10 cellular contexts compared by ENCODE assay signal in genomic region chr1:207815466-207815865, GRCh38.
DNase-seq lines count a peak whose midpoint lies in the region; ATAC-seq and TF ChIP-seq lines count a peak whose summit lies in the region.
"Had no signal": no experiment of that assay in that cellular context is flagged by ENCODE, and none has a peak within 500 bp of the region (broad histone marks: within the 10 kb centered on the region; RNA-seq: fewer than 3 reads in every experiment).

No MANE protein-coding gene starts in this region.

- H3K4me1 Mint-ChIP-seq in T-helper 2 cell treated with Interferon-gamma antibody and Interleukin-4, amounts not matched to agents 5 μg/mL and 100 μg/mL, for 36 hours (ENCODE audit: low read depth): peaks cover 35% of the 10 kb centered on the region
- H3K4me1 Mint-ChIP-seq in stimulated activated memory B cell treated with anti-CD40 and anti-IgM and Interleukin-4, amounts not matched to agents 10 μg/mL and 1 μg/mL and 100 μg/mL, for 72 hours: peaks cover 90% of the 10 kb centered on the region

- WGBS in esophagus muscularis mucosa: 53% methylated on average over 6 of the region's 8 CpGs

- intact Hi-C loops in esophagus muscularis mucosa (cut with DNase I): loop anchor here (10.0 kb wide), 1 partner anchor 49 kb away; no protein-coding TSS in a partner anchor

- no peak for TF ChIP-seq POLR2A in esophagus muscularis mucosa (IDR thresholded peaks at IDR 0.05; ENCODE audit: low read depth)

- H3K4me1 ChIP-seq in esophagus muscularis mucosa: peaks cover 90 to 100% (median 100%) of the 10 kb centered on the region in 4 donors

- no peaks in the 10 kb centered on the region for H3K9me3 Mint-ChIP-seq in T-helper 2 cell treated with Interferon-gamma antibody and Interleukin-4, amounts not matched to agents 5 μg/mL and 100 μg/mL, for 36 hours
- no peaks in the 10 kb centered on the region for H3K9me3 Mint-ChIP-seq in stimulated activated memory B cell treated with anti-CD40 and anti-IgM and Interleukin-4, amounts not matched to agents 10 μg/mL and 1 μg/mL and 100 μg/mL, for 72 hours
- H3K9me3 Mint-ChIP-seq: brain had no signal

- no peaks in the 10 kb centered on the region for H3K27me3 Mint-ChIP-seq in T-helper 2 cell treated with Interferon-gamma antibody and Interleukin-4, amounts not matched to agents 5 μg/mL and 100 μg/mL, for 36 hours (ENCODE audit: low read depth)
- no peaks in the 10 kb centered on the region for H3K27me3 Mint-ChIP-seq in stimulated activated memory B cell treated with anti-CD40 and anti-IgM and Interleukin-4, amounts not matched to agents 10 μg/mL and 1 μg/mL and 100 μg/mL, for 72 hours
- H3K27me3 Mint-ChIP-seq: brain had no signal

- H3K27ac Mint-ChIP-seq in T-helper 2 cell treated with Interferon-gamma antibody and Interleukin-4, amounts not matched to agents 5 μg/mL and 100 μg/mL, for 36 hours: peak overlapping the region; percentile 22
- H3K27ac Mint-ChIP-seq in stimulated activated memory B cell treated with anti-CD40 and anti-IgM and Interleukin-4, amounts not matched to agents 10 μg/mL and 1 μg/mL and 100 μg/mL, for 72 hours: peak overlapping the region; percentile 68

- H3K27ac ChIP-seq in RWPE1 (0 out of 2 replicates have a peak overlapping the region, but pooled peaks have one; percentile 2), esophagus muscularis mucosa (replicated peaks in 1 of 4) (peak overlapping the region; percentile 97 to 99 (median 98))

- H3K27me3 ChIP-seq in esophagus muscularis mucosa: no peaks in the 10 kb centered on the region

- POLR2A ChIA-PET in RWPE1 (lab: Yijun Ruan, JAX; ENCODE audit: low non-redundant PET): no interaction called here

- no peak for TF ChIP-seq EP300 in esophagus muscularis mucosa (IDR thresholded peaks at IDR 0.05)

- CTCF ChIA-PET in RWPE1 (lab: Yijun Ruan, JAX): no interaction called here

- ATAC-seq in stimulated activated memory B cell treated with anti-CD40 and anti-IgM and Interleukin-4, amounts not matched to agents 10 μg/mL and 1 μg/mL and 100 μg/mL, for 72 hours: no peak
- ATAC-seq in HG02759 (IDR thresholded peaks at IDR 0.05; ENCODE audit: unreplicated experiment) (no peak), GM21447 (IDR thresholded peaks at IDR 0.05; ENCODE audit: unreplicated experiment) (no peak)

- DNase-seq in T-helper 2 cell treated with Interferon-gamma antibody and Interleukin-4, amounts not matched to agents 5 μg/mL and 100 μg/mL, for 36 hours (ENCODE audit: low spot score): no peak
- DNase-seq in T-helper 2 cell (no peak), RWPE1 (ENCODE audit: low spot score) (no peak), esophagus muscularis mucosa (ENCODE audit: extremely low spot score) (no peak), kidney glomerular epithelial cell (lab: John Stamatoyannopoulos, UW) (no peak)
- DNase-seq: OCI-M1 had no signal

- peaks cover 60 to 97% (median 86%) of the 10 kb centered on the region in 4 donors for H3K36me3 ChIP-seq in esophagus muscularis mucosa

- H3K36me3 Mint-ChIP-seq in T-helper 2 cell treated with Interferon-gamma antibody and Interleukin-4, amounts not matched to agents 5 μg/mL and 100 μg/mL, for 36 hours (ENCODE audit: low read depth): peaks cover 54% of the 10 kb centered on the region
- H3K36me3 Mint-ChIP-seq in stimulated activated memory B cell treated with anti-CD40 and anti-IgM and Interleukin-4, amounts not matched to agents 10 μg/mL and 1 μg/mL and 100 μg/mL, for 72 hours: peaks cover 95% of the 10 kb centered on the region

- TF ChIP-seq CTCF in RWPE1 (conservative IDR thresholded peaks at IDR 0.05; ENCODE audit: low read depth) (no peak), esophagus muscularis mucosa (IDR thresholded peaks at IDR 0.05) (no peak)

- H3K9me3 ChIP-seq in esophagus muscularis mucosa: no peaks in the 10 kb centered on the region

- no peak overlapping the region for H3K4me3 Mint-ChIP-seq in T-helper 2 cell treated with Interferon-gamma antibody and Interleukin-4, amounts not matched to agents 5 μg/mL and 100 μg/mL, for 36 hours
- no peak overlapping the region for H3K4me3 Mint-ChIP-seq in stimulated activated memory B cell treated with anti-CD40 and anti-IgM and Interleukin-4, amounts not matched to agents 10 μg/mL and 1 μg/mL and 100 μg/mL, for 72 hours
- H3K4me3 Mint-ChIP-seq: brain had no signal

- peak overlapping the region; percentile 5 to 89 (median 22) for H3K4me3 ChIP-seq in esophagus muscularis mucosa
